ENCODE assay signal across 1 cellular context in the genomic region with DNA sequence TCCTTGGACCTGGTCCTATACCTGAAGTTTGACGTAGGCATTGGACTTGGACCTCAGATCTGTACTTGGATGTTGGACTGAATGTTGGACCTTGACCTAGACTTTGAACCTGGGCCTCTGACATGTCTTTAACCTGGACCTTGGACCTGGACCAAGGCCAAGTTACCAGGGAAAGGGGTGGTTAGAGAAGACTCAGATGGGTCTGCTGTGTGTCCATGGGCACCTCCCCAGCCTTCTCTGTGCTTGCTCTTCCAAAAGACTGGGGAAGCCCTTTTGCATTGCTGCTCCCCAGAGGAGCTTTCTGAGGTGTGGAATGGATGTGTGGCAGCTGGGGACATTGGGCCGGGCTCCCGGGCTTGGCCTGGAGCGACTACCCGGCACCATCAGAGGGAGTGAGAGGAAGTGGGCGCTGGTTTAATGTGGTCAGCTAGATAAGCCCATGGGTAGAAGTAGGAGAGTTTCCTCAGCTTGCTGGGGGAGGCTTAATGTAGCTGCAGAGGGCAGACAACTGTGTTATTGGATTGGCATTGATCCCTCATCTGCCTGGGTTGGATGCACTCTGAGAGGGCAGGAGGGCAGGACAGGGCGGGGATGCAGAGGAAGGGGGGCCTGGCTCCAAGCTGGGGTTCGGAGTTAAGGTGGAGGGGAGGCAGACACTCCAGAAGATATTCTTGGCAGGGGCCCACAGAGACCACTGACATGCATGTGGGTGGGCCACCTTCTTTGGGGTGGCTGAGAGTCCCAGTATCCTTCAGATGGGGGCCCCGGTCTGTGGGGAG.
TF ChIP-seq lines count a peak whose summit lies in the region.

No MANE protein-coding gene starts in this region.

TF ChIP-seq in K562, 482 proteins besides CTCF, POLR2A, EP300 and RAD21 (continued from another document and continues in another):
- TF ChIP-seq, protein P1, sequence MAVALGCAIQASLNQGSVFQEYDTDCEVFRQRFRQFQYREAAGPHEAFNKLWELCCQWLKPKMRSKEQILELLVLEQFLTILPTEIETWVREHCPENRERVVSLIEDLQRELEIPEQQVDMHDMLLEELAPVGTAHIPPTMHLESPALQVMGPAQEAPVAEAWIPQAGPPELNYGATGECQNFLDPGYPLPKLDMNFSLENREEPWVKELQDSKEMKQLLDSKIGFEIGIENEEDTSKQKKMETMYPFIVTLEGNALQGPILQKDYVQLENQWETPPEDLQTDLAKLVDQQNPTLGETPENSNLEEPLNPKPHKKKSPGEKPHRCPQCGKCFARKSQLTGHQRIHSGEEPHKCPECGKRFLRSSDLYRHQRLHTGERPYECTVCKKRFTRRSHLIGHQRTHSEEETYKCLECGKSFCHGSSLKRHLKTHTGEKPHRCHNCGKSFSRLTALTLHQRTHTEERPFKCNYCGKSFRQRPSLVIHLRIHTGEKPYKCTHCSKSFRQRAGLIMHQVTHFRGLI (CRISPR knock-in tag; IDR thresholded peaks at IDR 0.05) = no peak
- TF ChIP-seq ZNF766 (CRISPR knock-in tag; conservative IDR thresholded peaks at IDR 0.05) = peak; percentile 77
- no peak for TF ChIP-seq STAT5B (CRISPR knock-in tag; IDR thresholded peaks at IDR 0.05)
- TF ChIP-seq TARDBP (IDR thresholded peaks at IDR 0.05) = no peak
- TF ChIP-seq, protein P2, sequence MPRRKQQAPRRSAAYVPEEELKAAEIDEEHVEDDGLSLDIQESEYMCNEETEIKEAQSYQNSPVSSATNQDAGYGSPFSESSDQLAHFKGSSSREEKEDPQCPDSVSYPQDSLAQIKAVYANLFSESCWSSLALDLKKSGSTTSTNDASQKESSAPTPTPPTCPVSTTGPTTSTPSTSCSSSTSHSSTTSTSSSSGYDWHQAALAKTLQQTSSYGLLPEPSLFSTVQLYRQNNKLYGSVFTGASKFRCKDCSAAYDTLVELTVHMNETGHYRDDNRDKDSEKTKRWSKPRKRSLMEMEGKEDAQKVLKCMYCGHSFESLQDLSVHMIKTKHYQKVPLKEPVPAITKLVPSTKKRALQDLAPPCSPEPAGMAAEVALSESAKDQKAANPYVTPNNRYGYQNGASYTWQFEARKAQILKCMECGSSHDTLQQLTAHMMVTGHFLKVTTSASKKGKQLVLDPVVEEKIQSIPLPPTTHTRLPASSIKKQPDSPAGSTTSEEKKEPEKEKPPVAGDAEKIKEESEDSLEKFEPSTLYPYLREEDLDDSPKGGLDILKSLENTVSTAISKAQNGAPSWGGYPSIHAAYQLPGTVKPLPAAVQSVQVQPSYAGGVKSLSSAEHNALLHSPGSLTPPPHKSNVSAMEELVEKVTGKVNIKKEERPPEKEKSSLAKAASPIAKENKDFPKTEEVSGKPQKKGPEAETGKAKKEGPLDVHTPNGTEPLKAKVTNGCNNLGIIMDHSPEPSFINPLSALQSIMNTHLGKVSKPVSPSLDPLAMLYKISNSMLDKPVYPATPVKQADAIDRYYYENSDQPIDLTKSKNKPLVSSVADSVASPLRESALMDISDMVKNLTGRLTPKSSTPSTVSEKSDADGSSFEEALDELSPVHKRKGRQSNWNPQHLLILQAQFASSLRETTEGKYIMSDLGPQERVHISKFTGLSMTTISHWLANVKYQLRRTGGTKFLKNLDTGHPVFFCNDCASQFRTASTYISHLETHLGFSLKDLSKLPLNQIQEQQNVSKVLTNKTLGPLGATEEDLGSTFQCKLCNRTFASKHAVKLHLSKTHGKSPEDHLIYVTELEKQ (CRISPR knock-in tag; IDR thresholded peaks at IDR 0.05) = no peak
- TF ChIP-seq, protein P3, sequence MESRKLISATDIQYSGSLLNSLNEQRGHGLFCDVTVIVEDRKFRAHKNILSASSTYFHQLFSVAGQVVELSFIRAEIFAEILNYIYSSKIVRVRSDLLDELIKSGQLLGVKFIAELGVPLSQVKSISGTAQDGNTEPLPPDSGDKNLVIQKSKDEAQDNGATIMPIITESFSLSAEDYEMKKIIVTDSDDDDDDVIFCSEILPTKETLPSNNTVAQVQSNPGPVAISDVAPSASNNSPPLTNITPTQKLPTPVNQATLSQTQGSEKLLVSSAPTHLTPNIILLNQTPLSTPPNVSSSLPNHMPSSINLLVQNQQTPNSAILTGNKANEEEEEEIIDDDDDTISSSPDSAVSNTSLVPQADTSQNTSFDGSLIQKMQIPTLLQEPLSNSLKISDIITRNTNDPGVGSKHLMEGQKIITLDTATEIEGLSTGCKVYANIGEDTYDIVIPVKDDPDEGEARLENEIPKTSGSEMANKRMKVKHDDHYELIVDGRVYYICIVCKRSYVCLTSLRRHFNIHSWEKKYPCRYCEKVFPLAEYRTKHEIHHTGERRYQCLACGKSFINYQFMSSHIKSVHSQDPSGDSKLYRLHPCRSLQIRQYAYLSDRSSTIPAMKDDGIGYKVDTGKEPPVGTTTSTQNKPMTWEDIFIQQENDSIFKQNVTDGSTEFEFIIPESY (CRISPR knock-in tag; IDR thresholded peaks at IDR 0.05) = no peak
- no peak for TF ChIP-seq ZNF143 (CRISPR knock-in tag; IDR thresholded peaks at IDR 0.05)
- TF ChIP-seq HDGF (IDR thresholded peaks at IDR 0.05) = no peak
- 0 out of 2 replicates have a peak, but pooled peaks have one; percentile 14 for TF ChIP-seq ATF7 (IDR thresholded peaks at IDR 0.05)
- no peak for TF ChIP-seq TEAD2 (tag; IDR thresholded peaks at IDR 0.05)
- peak; percentile 54; the same call in 1 of the 2 replicates for TF ChIP-seq LEF1 (IDR thresholded peaks at IDR 0.05)
- no peak for TF ChIP-seq HNRNPLL (IDR thresholded peaks at IDR 0.05; ENCODE audit: low read depth, low read length, poor library complexity, severe bottlenecking)
- no peak for TF ChIP-seq KAT7 (CRISPR knock-in tag; IDR thresholded peaks at IDR 0.05; ENCODE audit: borderline replicate concordance)
- TF ChIP-seq, protein P4, sequence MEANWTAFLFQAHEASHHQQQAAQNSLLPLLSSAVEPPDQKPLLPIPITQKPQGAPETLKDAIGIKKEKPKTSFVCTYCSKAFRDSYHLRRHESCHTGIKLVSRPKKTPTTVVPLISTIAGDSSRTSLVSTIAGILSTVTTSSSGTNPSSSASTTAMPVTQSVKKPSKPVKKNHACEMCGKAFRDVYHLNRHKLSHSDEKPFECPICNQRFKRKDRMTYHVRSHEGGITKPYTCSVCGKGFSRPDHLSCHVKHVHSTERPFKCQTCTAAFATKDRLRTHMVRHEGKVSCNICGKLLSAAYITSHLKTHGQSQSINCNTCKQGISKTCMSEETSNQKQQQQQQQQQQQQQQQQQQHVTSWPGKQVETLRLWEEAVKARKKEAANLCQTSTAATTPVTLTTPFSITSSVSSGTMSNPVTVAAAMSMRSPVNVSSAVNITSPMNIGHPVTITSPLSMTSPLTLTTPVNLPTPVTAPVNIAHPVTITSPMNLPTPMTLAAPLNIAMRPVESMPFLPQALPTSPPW (CRISPR knock-in tag; IDR thresholded peaks at IDR 0.05) = peak; percentile 88
- TF ChIP-seq TCF3 (CRISPR knock-in tag; IDR thresholded peaks at IDR 0.05) = peak; percentile 95
- TF ChIP-seq HEY1 (CRISPR knock-in tag; IDR thresholded peaks at IDR 0.05; ENCODE audit: borderline replicate concordance) = no peak
- TF ChIP-seq CREM (IDR thresholded peaks at IDR 0.05; ENCODE audit: low read depth) = peak; percentile 68
- peak; percentile 65; the same call in 1 of the 2 replicates for TF ChIP-seq NCOA1 (IDR thresholded peaks at IDR 0.05; ENCODE audit: low read depth)
- TF ChIP-seq, protein P5, sequence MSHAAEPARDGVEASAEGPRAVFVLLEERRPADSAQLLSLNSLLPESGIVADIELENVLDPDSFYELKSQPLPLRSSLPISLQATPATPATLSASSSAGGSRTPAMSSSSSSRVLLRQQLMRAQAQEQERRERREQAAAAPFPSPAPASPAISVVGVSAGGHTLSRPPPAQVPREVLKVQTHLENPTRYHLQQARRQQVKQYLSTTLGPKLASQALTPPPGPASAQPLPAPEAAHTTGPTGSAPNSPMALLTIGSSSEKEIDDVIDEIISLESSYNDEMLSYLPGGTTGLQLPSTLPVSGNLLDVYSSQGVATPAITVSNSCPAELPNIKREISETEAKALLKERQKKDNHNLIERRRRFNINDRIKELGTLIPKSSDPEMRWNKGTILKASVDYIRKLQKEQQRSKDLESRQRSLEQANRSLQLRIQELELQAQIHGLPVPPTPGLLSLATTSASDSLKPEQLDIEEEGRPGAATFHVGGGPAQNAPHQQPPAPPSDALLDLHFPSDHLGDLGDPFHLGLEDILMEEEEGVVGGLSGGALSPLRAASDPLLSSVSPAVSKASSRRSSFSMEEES (CRISPR knock-in tag; IDR thresholded peaks at IDR 0.05) = no peak
- TF ChIP-seq, protein P6, sequence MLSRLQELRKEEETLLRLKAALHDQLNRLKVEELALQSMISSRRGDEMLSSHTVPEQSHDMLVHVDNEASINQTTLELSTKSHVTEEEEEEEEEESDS (CRISPR knock-in tag; IDR thresholded peaks at IDR 0.05) = no peak
- peak; percentile 57; the same call in 1 of the 2 replicates for TF ChIP-seq JUND (IDR thresholded peaks at IDR 0.05; ENCODE audit: borderline replicate concordance, low read depth, low read length)
- no peak; the same call in 2 of the 3 replicates for TF ChIP-seq JUND (tag; IDR thresholded peaks at IDR 0.05; ENCODE audit: borderline replicate concordance, low read depth, low read length)
- TF ChIP-seq HDAC1 (IDR thresholded peaks at IDR 0.05) = peak in 1 of 2 experiments; percentile 45; a peak in 1 of 4 replicates
- peak; percentile 13 for TF ChIP-seq TAF9B (IDR thresholded peaks at IDR 0.05; ENCODE audit: partially characterized antibody)
- TF ChIP-seq ZNF778 (CRISPR knock-in tag; IDR thresholded peaks at IDR 0.05) = no peak
- TF ChIP-seq RBM34 (IDR thresholded peaks at IDR 0.05; ENCODE audit: borderline replicate concordance, insufficient read depth, low read length) = no peak
- peak; percentile 51; the same call in 1 of the 2 replicates for TF ChIP-seq ZKSCAN1 (IDR thresholded peaks at IDR 0.05; ENCODE audit: low read depth, low read length)
- TF ChIP-seq MEIS2 (IDR thresholded peaks at IDR 0.05; ENCODE audit: partially characterized antibody) = peak; percentile 14
- TF ChIP-seq FOXK1 (CRISPR knock-in tag; IDR thresholded peaks at IDR 0.05; ENCODE audit: borderline replicate concordance) = 0 out of 2 replicates have a peak, but pooled peaks have one; percentile 40
- TF ChIP-seq ZFX (CRISPR knock-in tag; IDR thresholded peaks at IDR 0.05) = no peak
- peak; percentile 88 for TF ChIP-seq ETV1 (tag; conservative IDR thresholded peaks at IDR 0.05; ENCODE audit: low read depth)
- peak; percentile 37 for TF ChIP-seq DACH1 (IDR thresholded peaks at IDR 0.05; ENCODE audit: partially characterized antibody)
- TF ChIP-seq NEUROD1 (IDR thresholded peaks at IDR 0.05; ENCODE audit: borderline replicate concordance, low read depth, low read length, partially characterized antibody) = peak; percentile 71
- TF ChIP-seq ARID1B (IDR thresholded peaks at IDR 0.05) = peak; percentile 94
- TF ChIP-seq TAF15 (IDR thresholded peaks at IDR 0.05; ENCODE audit: low read depth, low read length) = no peak
- TF ChIP-seq TAL1 (IDR thresholded peaks at IDR 0.05) = peak; percentile 74
- no peak; the same call in 1 of the 2 replicates for TF ChIP-seq PHF8 (IDR thresholded peaks at IDR 0.05; ENCODE audit: borderline replicate concordance, low read length)
- TF ChIP-seq CEBPG (CRISPR knock-in tag; IDR thresholded peaks at IDR 0.05) = 0 out of 2 replicates have a peak, but pooled peaks have one; percentile 15
- TF ChIP-seq CEBPG (tag; conservative IDR thresholded peaks at IDR 0.05 in 1 of 2, IDR thresholded peaks at IDR 0.05 in 1 of 2) = no peak
- peak; percentile 82 for TF ChIP-seq TEAD4 (IDR thresholded peaks at IDR 0.05; ENCODE audit: low read length)
- no peak for TF ChIP-seq TEAD4 (CRISPR knock-in tag; IDR thresholded peaks at IDR 0.05; ENCODE audit: borderline replicate concordance)
- TF ChIP-seq PML (IDR thresholded peaks at IDR 0.05; ENCODE audit: low read length) = peak; percentile 65
- no peak for TF ChIP-seq ZNF830 (CRISPR knock-in tag; IDR thresholded peaks at IDR 0.05)
- TF ChIP-seq, protein P7, sequence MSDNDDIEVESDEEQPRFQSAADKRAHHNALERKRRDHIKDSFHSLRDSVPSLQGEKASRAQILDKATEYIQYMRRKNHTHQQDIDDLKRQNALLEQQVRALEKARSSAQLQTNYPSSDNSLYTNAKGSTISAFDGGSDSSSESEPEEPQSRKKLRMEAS (CRISPR knock-in tag; IDR thresholded peaks at IDR 0.05) = 0 out of 2 replicates have a peak, but pooled peaks have one; percentile 33
- peak in 1 of 2 experiments; percentile 48; a peak in 2 of 4 replicates for TF ChIP-seq KDM1A (IDR thresholded peaks at IDR 0.05)
- TF ChIP-seq BRD9 (IDR thresholded peaks at IDR 0.05; ENCODE audit: low read depth, partially characterized antibody) = no peak
- peak; percentile 36; the same call in 1 of the 2 replicates for TF ChIP-seq CC2D1A (IDR thresholded peaks at IDR 0.05)
- peak; percentile 65 for TF ChIP-seq POLR2AphosphoS5 (IDR thresholded peaks at IDR 0.05; ENCODE audit: control insufficient read depth, insufficient read depth, low read depth, low read length)
- peak in 1 of 2 experiments; percentile 60; a peak in 1 of 4 replicates for TF ChIP-seq TBL1XR1 (IDR thresholded peaks at IDR 0.05; ENCODE audit: low read length in 2 of 2)
- no peak for TF ChIP-seq ZNF384 (IDR thresholded peaks at IDR 0.05; ENCODE audit: low read depth, low read length)
- no peak for TF ChIP-seq XRCC5 (IDR thresholded peaks at IDR 0.05; ENCODE audit: low read depth, low read length)
- peak; percentile 92 for TF ChIP-seq CBFA2T3 (IDR thresholded peaks at IDR 0.05)
- TF ChIP-seq, protein P8, sequence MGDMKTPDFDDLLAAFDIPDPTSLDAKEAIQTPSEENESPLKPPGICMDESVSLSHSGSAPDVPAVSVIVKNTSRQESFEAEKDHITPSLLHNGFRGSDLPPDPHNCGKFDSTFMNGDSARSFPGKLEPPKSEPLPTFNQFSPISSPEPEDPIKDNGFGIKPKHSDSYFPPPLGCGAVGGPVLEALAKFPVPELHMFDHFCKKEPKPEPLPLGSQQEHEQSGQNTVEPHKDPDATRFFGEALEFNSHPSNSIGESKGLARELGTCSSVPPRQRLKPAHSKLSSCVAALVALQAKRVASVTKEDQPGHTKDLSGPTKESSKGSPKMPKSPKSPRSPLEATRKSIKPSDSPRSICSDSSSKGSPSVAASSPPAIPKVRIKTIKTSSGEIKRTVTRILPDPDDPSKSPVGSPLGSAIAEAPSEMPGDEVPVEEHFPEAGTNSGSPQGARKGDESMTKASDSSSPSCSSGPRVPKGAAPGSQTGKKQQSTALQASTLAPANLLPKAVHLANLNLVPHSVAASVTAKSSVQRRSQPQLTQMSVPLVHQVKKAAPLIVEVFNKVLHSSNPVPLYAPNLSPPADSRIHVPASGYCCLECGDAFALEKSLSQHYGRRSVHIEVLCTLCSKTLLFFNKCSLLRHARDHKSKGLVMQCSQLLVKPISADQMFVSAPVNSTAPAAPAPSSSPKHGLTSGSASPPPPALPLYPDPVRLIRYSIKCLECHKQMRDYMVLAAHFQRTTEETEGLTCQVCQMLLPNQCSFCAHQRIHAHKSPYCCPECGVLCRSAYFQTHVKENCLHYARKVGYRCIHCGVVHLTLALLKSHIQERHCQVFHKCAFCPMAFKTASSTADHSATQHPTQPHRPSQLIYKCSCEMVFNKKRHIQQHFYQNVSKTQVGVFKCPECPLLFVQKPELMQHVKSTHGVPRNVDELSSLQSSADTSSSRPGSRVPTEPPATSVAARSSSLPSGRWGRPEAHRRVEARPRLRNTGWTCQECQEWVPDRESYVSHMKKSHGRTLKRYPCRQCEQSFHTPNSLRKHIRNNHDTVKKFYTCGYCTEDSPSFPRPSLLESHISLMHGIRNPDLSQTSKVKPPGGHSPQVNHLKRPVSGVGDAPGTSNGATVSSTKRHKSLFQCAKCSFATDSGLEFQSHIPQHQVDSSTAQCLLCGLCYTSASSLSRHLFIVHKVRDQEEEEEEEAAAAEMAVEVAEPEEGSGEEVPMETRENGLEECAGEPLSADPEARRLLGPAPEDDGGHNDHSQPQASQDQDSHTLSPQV (IDR thresholded peaks at IDR 0.05) = peak; percentile 79
- TF ChIP-seq CXXC5 (CRISPR knock-in tag; IDR thresholded peaks at IDR 0.05) = no peak
- TF ChIP-seq ZNF324 (CRISPR knock-in tag; IDR thresholded peaks at IDR 0.05) = no peak
